16 cellular contexts compared by ENCODE assay signal in the genomic region with DNA sequence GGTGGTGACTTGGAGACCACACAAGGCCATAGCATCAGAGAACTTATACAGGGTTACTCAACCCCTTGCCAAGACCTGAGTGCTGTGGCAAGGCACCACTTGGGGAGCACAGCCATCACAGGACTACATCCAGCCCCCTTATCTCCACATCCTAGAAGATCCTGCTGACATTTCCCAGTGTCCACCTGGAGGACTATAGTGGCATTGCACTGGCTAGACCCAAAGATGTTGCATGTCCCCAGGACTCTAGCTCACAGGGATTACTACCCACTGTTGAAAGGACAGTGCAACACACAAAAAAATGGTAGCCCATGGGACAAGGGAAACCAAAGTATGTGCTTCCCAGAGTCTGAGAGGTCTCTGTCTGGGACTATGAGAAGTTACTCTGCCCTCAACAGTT.
DNase-seq lines count a peak whose midpoint lies in the region; ATAC-seq and TF ChIP-seq lines count a peak whose summit lies in the region.
"Had no signal": no experiment of that assay in that cellular context is flagged by ENCODE, and none has a peak within 500 bp of the region (broad histone marks: within the 10 kb centered on the region; RNA-seq: fewer than 3 reads in every experiment).

No MANE protein-coding gene starts in this region.

- in situ Hi-C loops in IMR-90 (cut with MboI; ENCODE audit: low sequenced_read_pairs), result no loop called here

- intact Hi-C loops in IMR-90 (cut with micrococcal nuclease), result no loop called here

- H3K4ac ChIP-seq in IMR-90 (ENCODE audit: low read depth, low read length), result no peak overlapping the region

- H2AFZ ChIP-seq in IMR-90 (replicated peaks; ENCODE audit: low read length, poor library complexity), result no peak overlapping the region

- H3K79me1 ChIP-seq in IMR-90 (ENCODE audit: low read depth in 1 of 2, low read length in 2 of 2), result no peaks in the 10 kb centered on the region

- POLR2A ChIA-PET in IMR-90 (lab: Charles Lee; ENCODE audit: unreplicated experiment), result no interaction called here

- peaks cover 56% of the 10 kb centered on the region for H3K9me3 Mint-ChIP-seq in mesothelial cell of epicardium

- H3K36me3 Mint-ChIP-seq in mesothelial cell of epicardium, result peaks cover 7% of the 10 kb centered on the region

- no peak for DNase-seq in GM12864 (ENCODE audit: low read depth)
- DNase-seq in IMR-90, result no peak
- DNase-seq in choroid plexus epithelial cell (ENCODE audit: low read depth), result peak; percentile 1
- no peak for DNase-seq in mesothelial cell of epicardium (ENCODE audit: low spot score in 2 of 2, unreplicated experiment in 2 of 2)
- DNase-seq in GM20000 (ENCODE audit: low spot score), result no peak
- no peak for DNase-seq in activated CD4-positive, alpha-beta T cell treated with anti-CD3 and anti-CD28 coated beads, Interleukin-2, amount 50 U/mL, for 4 hours
- DNase-seq: activated naive CD4-positive, alpha-beta T cell; EL; heart right ventricle; KG1; left colon; NCI-H1436 treated with DMSO at 0.1 percent for 48 hours had no signal

- no peak overlapping the region for H3K9ac ChIP-seq in IMR-90 (ENCODE audit: low read depth, low read length)
- H3K9ac ChIP-seq: BLaER1 had no signal

- H4K8ac ChIP-seq in IMR-90 (ENCODE audit: low read depth in 2 of 2, low read length in 2 of 2), result no peak overlapping the region

- no peaks in the 10 kb centered on the region for H4K20me1 ChIP-seq in IMR-90 (ENCODE audit: insufficient read depth, low read length)
- H4K20me1 ChIP-seq: BLaER1 had no signal

- no peak overlapping the region for H2AK9ac ChIP-seq in IMR-90 (replicated peaks; ENCODE audit: low read depth, low read length, poor library complexity)

- no peak overlapping the region for H2BK5ac ChIP-seq in IMR-90 (ENCODE audit: low read depth, low read length, poor library complexity, severe bottlenecking)

- no peak overlapping the region for H4K5ac ChIP-seq in IMR-90 (ENCODE audit: low read depth, low read length)

- H2BK20ac ChIP-seq in IMR-90 (ENCODE audit: low read depth, low read length), result no peak overlapping the region

- CTCF ChIA-PET in IMR-90 (lab: Yijun Ruan, JAX), result no interaction called here

- BruUV-seq in IMR-90 (replicated peaks; lab: Mats Ljungman, UMichigan), result no TSS peak

- no peaks in the 10 kb centered on the region for H3K4me1 Mint-ChIP-seq in mesothelial cell of epicardium

- H3K9me1 ChIP-seq in IMR-90 (ENCODE audit: insufficient read depth, low read length), result no peaks in the 10 kb centered on the region

- no peaks in the 10 kb centered on the region for H3K27me3 Mint-ChIP-seq in mesothelial cell of epicardium (ENCODE audit: low read depth)
- H3K27me3 Mint-ChIP-seq: progenitor cell of endocrine pancreas had no signal

- TF ChIP-seq CTCF in GM12864 (IDR thresholded peaks at IDR 0.05; ENCODE audit: low read depth, low read length, missing control alignments) (peak; percentile 32), IMR-90 (conservative IDR thresholded peaks at IDR 0.05; ENCODE audit: low read depth, low read length) (0 out of 2 replicates have a peak, but pooled peaks have one; percentile 6), choroid plexus epithelial cell (conservative IDR thresholded peaks at IDR 0.05; ENCODE audit: low read depth, low read length) (peak; percentile 25), mesothelial cell of epicardium (IDR thresholded peaks at IDR 0.05; ENCODE audit: unreplicated experiment) (peak; percentile 15), GM20000 (IDR thresholded peaks at IDR 0.05; ENCODE audit: extremely low read depth, missing control alignments) (no peak)

- no peak overlapping the region for H2BK15ac ChIP-seq in IMR-90 (ENCODE audit: low read depth, low read length)

- no peaks in the 10 kb centered on the region for H3K36me3 ChIP-seq in IMR-90 (ENCODE audit: control insufficient read depth, insufficient read depth, low read length)
- H3K36me3 ChIP-seq: BLaER1, heart right ventricle had no signal

- dilution Hi-C loops in IMR-90 (cut with HindIII; ENCODE audit: low sequenced_read_pairs, unreplicated experiment), result no loop called here

- TF ChIP-seq RAD21 in IMR-90 (IDR thresholded peaks at IDR 0.05; ENCODE audit: low read length), result no peak

- no peak overlapping the region for H2AK5ac ChIP-seq in IMR-90 (ENCODE audit: low read depth, low read length)

- no peak overlapping the region for H2BK120ac ChIP-seq in IMR-90 (ENCODE audit: low read depth, low read length)

- H3K27ac ChIP-seq in IMR-90 (ENCODE audit: insufficient read depth, low read length), result no peak overlapping the region
- H3K27ac ChIP-seq: BLaER1, heart right ventricle had no signal

- TF ChIP-seq POLR2A in IMR-90 (IDR thresholded peaks at IDR 0.05; ENCODE audit: low read depth, low read length), result no peak

- H3K27ac Mint-ChIP-seq in mesothelial cell of epicardium, result no peak overlapping the region
- H3K27ac Mint-ChIP-seq: progenitor cell of endocrine pancreas had no signal

- ATAC-seq in IMR-90 (ENCODE audit: low read depth), result no peak
- ATAC-seq in GM18909 (IDR thresholded peaks at IDR 0.05; ENCODE audit: poor library complexity, unreplicated experiment), result no peak
- no peak for ATAC-seq in GM18511 (IDR thresholded peaks at IDR 0.05; ENCODE audit: unreplicated experiment)
- ATAC-seq: heart right ventricle, left colon had no signal

- no peak overlapping the region for H3K4me3 Mint-ChIP-seq in mesothelial cell of epicardium

- H3K4me2 ChIP-seq in IMR-90 (ENCODE audit: low read depth, low read length), result no peak overlapping the region
- H3K4me2 ChIP-seq: BLaER1 had no signal

- no peak overlapping the region for H3K23ac ChIP-seq in IMR-90 (ENCODE audit: low read depth, low read length)

- peaks cover 5% of the 10 kb centered on the region for H3K9me3 ChIP-seq in IMR-90 (ENCODE audit: control insufficient read depth, insufficient read depth, low read length)
- H3K9me3 ChIP-seq: BLaER1 had no signal

- H3K4me1 ChIP-seq in IMR-90 (ENCODE audit: control insufficient read depth, insufficient read depth, low read length), result no peaks in the 10 kb centered on the region
- H3K4me1 ChIP-seq: BLaER1, heart right ventricle had no signal

- no peaks in the 10 kb centered on the region for H3K27me3 ChIP-seq in IMR-90 (ENCODE audit: control insufficient read depth, insufficient read depth, low read length)
- H3K27me3 ChIP-seq: BLaER1, heart right ventricle had no signal

- H3K4me3 ChIP-seq in GM12864 (ENCODE audit: low read depth, low read length) (no peak overlapping the region), IMR-90 (ENCODE audit: insufficient read depth, low read depth, low read length) (no peak overlapping the region), choroid plexus epithelial cell (ENCODE audit: low read depth, low read length) (no peak overlapping the region)
- H3K4me3 ChIP-seq: BLaER1, heart right ventricle had no signal

- no peak overlapping the region for H3K14ac ChIP-seq in IMR-90 (replicated peaks; ENCODE audit: low read depth, low read length)

- H3K18ac ChIP-seq in IMR-90 (ENCODE audit: low read depth, low read length), result no peak overlapping the region

- H3K56ac ChIP-seq in IMR-90 (ENCODE audit: extremely low read depth, insufficient read depth, low read length), result no peak overlapping the region

- H4K91ac ChIP-seq in IMR-90 (ENCODE audit: insufficient read depth, low read depth, low read length), result no peak overlapping the region

TF ChIP-seq in IMR-90, 13 proteins besides CTCF, POLR2A, EP300 and RAD21:
- TF ChIP-seq MXI1 (IDR thresholded peaks at IDR 0.05; ENCODE audit: borderline replicate concordance, low read depth, low read length), result no peak
- TF ChIP-seq BHLHE40 (IDR thresholded peaks at IDR 0.05; ENCODE audit: low read depth, low read length), result no peak
- TF ChIP-seq, protein P1, sequence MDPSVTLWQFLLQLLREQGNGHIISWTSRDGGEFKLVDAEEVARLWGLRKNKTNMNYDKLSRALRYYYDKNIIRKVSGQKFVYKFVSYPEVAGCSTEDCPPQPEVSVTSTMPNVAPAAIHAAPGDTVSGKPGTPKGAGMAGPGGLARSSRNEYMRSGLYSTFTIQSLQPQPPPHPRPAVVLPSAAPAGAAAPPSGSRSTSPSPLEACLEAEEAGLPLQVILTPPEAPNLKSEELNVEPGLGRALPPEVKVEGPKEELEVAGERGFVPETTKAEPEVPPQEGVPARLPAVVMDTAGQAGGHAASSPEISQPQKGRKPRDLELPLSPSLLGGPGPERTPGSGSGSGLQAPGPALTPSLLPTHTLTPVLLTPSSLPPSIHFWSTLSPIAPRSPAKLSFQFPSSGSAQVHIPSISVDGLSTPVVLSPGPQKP (IDR thresholded peaks at IDR 0.05; ENCODE audit: borderline replicate concordance, low read depth, low read length), result no peak
